In the genomic region with DNA sequence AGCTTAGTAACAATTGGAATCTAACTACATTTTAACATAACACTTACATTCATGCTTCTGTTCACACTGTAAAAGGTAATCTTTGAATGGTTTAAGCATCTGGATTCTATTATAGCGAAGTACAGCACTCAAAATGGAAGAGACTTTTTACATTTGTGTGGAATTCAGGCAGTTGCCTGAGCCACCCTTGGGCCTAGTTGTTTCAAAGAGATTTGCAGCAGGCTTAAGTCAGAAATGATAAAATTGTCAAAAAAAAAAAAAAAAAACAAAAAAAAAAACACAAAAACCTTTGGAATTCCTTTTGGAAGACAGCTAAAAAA, we compare ENCODE assay signal across 24 cellular contexts.
"Had no signal": no experiment of that assay in that cellular context is flagged by ENCODE, and none has a peak within 500 bp of the region (broad histone marks: within the 10 kb centered on the region; RNA-seq: fewer than 3 reads in every experiment).

No MANE protein-coding gene starts in this region.

- DNase-seq: activated CD4-positive, alpha-beta memory T cell treated with anti-CD3 and anti-CD28 coated beads for 36 hours; activated CD4-positive, alpha-beta T cell treated with anti-CD3 and anti-CD28 coated beads, Interleukin-2, amount 10 ng/mL, durations not matched to agents 7 days and 5 days; activated CD4-positive, CD25-positive, alpha-beta regulatory T cell; activated CD8-positive, alpha-beta memory T cell treated with anti-CD3 and anti-CD28 coated beads for 24 hours; activated effector memory CD4-positive, alpha-beta T cell treated with anti-CD3 and anti-CD28 coated beads, Interleukin-2, amount 50 U/mL, for 16 hours; activated naive CD4-positive, alpha-beta T cell treated with Interleukin-2 at 50 U/mL for 16 hours; activated T-cell treated with anti-CD3 and anti-CD28 coated beads, Interleukin-2, amount 50 U/mL, for 4 hours; amygdala; Kasumi-1; KBM-7; NCI-H1092; NCI-H1417 treated with DMSO at 0.1 percent for 48 hours; NCI-H1694; NCI-H2029; NCI-H2107; NCI-H2171 treated with DMSO at 0.1 percent for 48 hours; NCI-H510A treated with DMSO at 0.1 percent for 48 hours; Peyer's patch; Right ventricle myocardium superior; T-cell; T-helper 2 cell had no signal

- H3K27ac ChIP-seq: Peyer's patch, RWPE1, SJSA1, VCaP had no signal

- H3K4me3 ChIP-seq: Peyer's patch, SJSA1 had no signal

- H3K27me3 ChIP-seq: Peyer's patch, SJSA1 had no signal

- H3K9me3 ChIP-seq: Peyer's patch, SJSA1 had no signal

- H3K4me1 ChIP-seq: Peyer's patch, SJSA1 had no signal

- H3K36me3 ChIP-seq: Peyer's patch, SJSA1 had no signal
